ENCODE assay signal across 7 cellular contexts in genomic region chr18:7177131-7177744, GRCh38. TPM values are rescaled to one million over a fixed set of nuclear protein-coding genes. Genes with fewer than 3 reads are reported as not detected.
A peak's percentile ranks its signal among the peaks of the same experiment; 100 is the strongest.
DNase-seq lines count a peak whose midpoint lies in the region; ATAC-seq, FAIRE-seq and TF ChIP-seq lines count a peak whose summit lies in the region.

No MANE protein-coding gene starts in this region.

- FAIRE-seq in TTC549 (lab: Jason Lieb, UNC) = peak; percentile 90

- H3K4me3 Mint-ChIP-seq in glutamatergic neuron (ENCODE audit: unreplicated experiment) = no peak overlapping the region

- DNase-seq in GM10266 (ENCODE audit: extremely low spot score) = peak; percentile 58
- peak; percentile 23 for DNase-seq in MG63
- peak; percentile 63 for DNase-seq in glutamatergic neuron
- DNase-seq in retina = peak; percentile 56

- no peak overlapping the region for H3K27ac Mint-ChIP-seq in glutamatergic neuron (ENCODE audit: unreplicated experiment)

- no peaks in the 10 kb centered on the region for H3K9me3 ChIP-seq in MG63

- H3K27me3 ChIP-seq in MG63 = no peaks in the 10 kb centered on the region

- no peaks in the 10 kb centered on the region for H3K36me3 Mint-ChIP-seq in glutamatergic neuron (ENCODE audit: unreplicated experiment)

- ATAC-seq in GM19328 (IDR thresholded peaks at IDR 0.05; ENCODE audit: unreplicated experiment) (no peak), HG02642 (IDR thresholded peaks at IDR 0.05; ENCODE audit: poor library complexity, unreplicated experiment) (no peak)

- H3K4me1 Mint-ChIP-seq in glutamatergic neuron (ENCODE audit: low read depth, unreplicated experiment) = no peaks in the 10 kb centered on the region

- TF ChIP-seq CTCF in GM10266 (IDR thresholded peaks at IDR 0.05; ENCODE audit: control insufficient read depth, insufficient read depth, low read depth, missing control alignments) = peak; percentile 54
- TF ChIP-seq CTCF in glutamatergic neuron (IDR thresholded peaks at IDR 0.05; ENCODE audit: partially characterized antibody, unreplicated experiment) = peak; percentile 66

- H3K9me3 Mint-ChIP-seq in glutamatergic neuron (ENCODE audit: unreplicated experiment) = no peaks in the 10 kb centered on the region

- no peaks in the 10 kb centered on the region for H3K36me3 ChIP-seq in MG63

- H3K4me3 ChIP-seq in MG63 = no peak overlapping the region

- peaks cover 6% of the 10 kb centered on the region for H3K27me3 Mint-ChIP-seq in glutamatergic neuron (ENCODE audit: unreplicated experiment)

RNA-seq across cellular contexts. Expression of gene LRRC30, which starts 53.7 kb away (rescaled TPM):
- not detected in 2 replicates for total RNA-seq in MG63 (2014; rRNA removed; shearing (Covaris generic); ENCODE audit: low replicate concordance)
- total RNA-seq in glutamatergic neuron (ENCODE audit: unreplicated experiment) = not detected

RNA-seq across cellular contexts. Expression of gene LAMA1, which starts 59.6 kb away (rescaled TPM):
- 1.1 and 1.6 TPM in 2 replicates for total RNA-seq in MG63 (2014; rRNA removed; shearing (Covaris generic); ENCODE audit: low replicate concordance)
- 32.0 TPM for total RNA-seq in glutamatergic neuron (ENCODE audit: unreplicated experiment)

Comparison
In these comparisons a context has a peak if more than half of its experiments do, and no peak if none do; other contexts are left out.
1. RNA of gene LAMA1, which starts 59.6 kb away (total RNA-seq): 32.0 TPM in glutamatergic neuron (single experiment); 1.1 to 1.6 TPM in MG63; every median in the first group is over 10 times any median in the second.
2. Peak in every context shown above with its lines, with median percentiles within 50 percentile points of each other: DNase-seq.